ENCODE assay signal across 13 cellular contexts in genomic region chr10:77333610-77334340, GRCh38.
DNase-seq lines count a peak whose midpoint lies in the region; ATAC-seq and TF ChIP-seq lines count a peak whose summit lies in the region.
"Had no signal": no experiment of that assay in that cellular context is flagged by ENCODE, and none has a peak within 500 bp of the region (broad histone marks: within the 10 kb centered on the region; RNA-seq: fewer than 3 reads in every experiment).

No MANE protein-coding gene starts in this region.

- no peaks in the 10 kb centered on the region for H3K9me3 Mint-ChIP-seq in chondrocyte (ENCODE audit: low read depth)
- H3K9me3 Mint-ChIP-seq: stimulated activated naive CD8-positive, alpha-beta T cell treated with anti-CD3 and anti-CD28 coated beads, Interleukin-15, Interleukin-2, amounts not matched to agents 100 ng/mL and 50 ng/mL, for 24 hours; T-cell had no signal

- peak overlapping the region; percentile 36 for H3K4me2 ChIP-seq in hepatocyte

- H4K20me1 ChIP-seq in hepatocyte (ENCODE audit: insufficient read depth, poor library complexity, severe bottlenecking) = no peaks in the 10 kb centered on the region

- peaks cover 2% of the 10 kb centered on the region for H3K36me3 Mint-ChIP-seq in chondrocyte (ENCODE audit: low read depth)
- H3K36me3 Mint-ChIP-seq: T-cell had no signal

- WGBS in hepatocyte (ENCODE audit: low lambda C conversion rate, missing lambda C conversion rate) = 68% methylated on average over 8 of the region's 8 CpGs

- no peaks in the 10 kb centered on the region for H3K36me3 ChIP-seq in hepatocyte (replicated peaks; ENCODE audit: insufficient read depth, low read depth)

- no peak overlapping the region for H3K4me3 Mint-ChIP-seq in chondrocyte (ENCODE audit: unreplicated experiment)
- H3K4me3 Mint-ChIP-seq: stimulated activated naive CD8-positive, alpha-beta T cell treated with anti-CD3 and anti-CD28 coated beads, Interleukin-15, Interleukin-2, amounts not matched to agents 100 ng/mL and 50 ng/mL, for 24 hours; T-cell had no signal

- H2AFZ ChIP-seq in hepatocyte = no peak overlapping the region

- H3K27ac ChIP-seq in AG04450 (ENCODE audit: low read depth, low read length) (no peak overlapping the region), hepatocyte (peak overlapping the region; percentile 56)

- peaks cover 29% of the 10 kb centered on the region for H3K4me1 ChIP-seq in hepatocyte (ENCODE audit: insufficient read depth)

- H3K9me2 ChIP-seq in hepatocyte (replicated peaks; ENCODE audit: insufficient read depth) = no peaks in the 10 kb centered on the region

- H3K9me3 ChIP-seq in AG04450 (ENCODE audit: control insufficient read depth, insufficient read depth, low read length) (no peaks in the 10 kb centered on the region), hepatocyte (ENCODE audit: low read depth) (no peaks in the 10 kb centered on the region)

- no peak for ATAC-seq in sciatic nerve
- ATAC-seq: T-cell had no signal

- TF ChIP-seq CTCF in AG04450 (IDR thresholded peaks at IDR 0.05; ENCODE audit: low read depth, low read length) = no peak
- TF ChIP-seq CTCF in hepatocyte (IDR thresholded peaks at IDR 0.05; ENCODE audit: poor library complexity) = no peak
- no peak for TF ChIP-seq CTCF in chondrocyte (IDR thresholded peaks at IDR 0.05)

- POLR2A ChIA-PET in AG04450 (lab: Yijun Ruan, JAX) = no interaction called here

- no peak overlapping the region for H3K4me3 ChIP-seq in AG04450 (ENCODE audit: low read depth, low read length)
- H3K4me3 ChIP-seq in hepatocyte = no peak overlapping the region

- H3K79me2 ChIP-seq in hepatocyte = no peaks in the 10 kb centered on the region

- no peaks in the 10 kb centered on the region for H3K27me3 ChIP-seq in AG04450 (ENCODE audit: control insufficient read depth, insufficient read depth, low read length)
- no peaks in the 10 kb centered on the region for H3K27me3 ChIP-seq in hepatocyte

- peak; percentile 26 for DNase-seq in AG04450 (ENCODE audit: low read depth, low spot score)
- peak; percentile 36 for DNase-seq in HuH-7 (ENCODE audit: low spot score)
- peak; percentile 96 for DNase-seq in NCI-H748 (lab: John Stamatoyannopoulos, UW; ENCODE audit: unreplicated experiment)
- peak; percentile 66 for DNase-seq in hepatocyte (ENCODE audit: low spot score)
- DNase-seq in stimulated activated CD4-positive, alpha-beta T cell treated with anti-CD3 and anti-CD28 coated beads, Interleukin-1b, Interleukin-23, amount 100 ng/mL, for 48 hours = no peak
- DNase-seq in chondrocyte (ENCODE audit: low spot score) = no peak
- no peak for DNase-seq in sciatic nerve (ENCODE audit: low spot score)
- DNase-seq in germinal center (ENCODE audit: low spot score) = no peak
- DNase-seq: activated CD4-positive, alpha-beta T cell treated with anti-CD3 and anti-CD28 coated beads, Interleukin-2, amount 50 U/mL, for 1 hour; activated gamma-delta T cell; stimulated activated CD4-positive, alpha-beta T cell treated with anti-CD3 and anti-CD28 coated beads, Interleukin-4, amount 100 ng/mL, for 24 hours; T-cell had no signal

- CTCF ChIA-PET in AG04450 (lab: Charles Lee) = interaction anchor here (0.6 to 1.2 kb wide), 5 partner anchors 9 to 423 kb away, joined by 3 to 5 read pairs (median 3); no protein-coding TSS in a partner anchor

- intact Hi-C loops in sciatic nerve (cut with DNase I) = no loop called here

- H3K27ac Mint-ChIP-seq in chondrocyte (ENCODE audit: unreplicated experiment) = no peak overlapping the region
- H3K27ac Mint-ChIP-seq: stimulated activated naive CD8-positive, alpha-beta T cell treated with anti-CD3 and anti-CD28 coated beads, Interleukin-15, Interleukin-2, amounts not matched to agents 100 ng/mL and 50 ng/mL, for 24 hours; T-cell had no signal

- peaks cover 4% of the 10 kb centered on the region for H3K4me1 Mint-ChIP-seq in chondrocyte (ENCODE audit: low read depth)
- H3K4me1 Mint-ChIP-seq: T-cell had no signal

- no peaks in the 10 kb centered on the region for H3K27me3 Mint-ChIP-seq in chondrocyte (ENCODE audit: low read depth)

Comparison
In these comparisons a context has a peak if more than half of its experiments do, and no peak if none do; other contexts are left out.
1. DNase-seq: peak in AG04450 (single experiment), HuH-7 (single experiment), NCI-H748 (single experiment) and hepatocyte (single experiment); none in stimulated activated CD4-positive, alpha-beta T cell treated with anti-CD3 and anti-CD28 coated beads, Interleukin-1b, Interleukin-23, amount 100 ng/mL, for 48 hours (single experiment), chondrocyte (single experiment), sciatic nerve (single experiment) and germinal center (single experiment).